11 cellular contexts compared by ENCODE assay signal in the genomic region with DNA sequence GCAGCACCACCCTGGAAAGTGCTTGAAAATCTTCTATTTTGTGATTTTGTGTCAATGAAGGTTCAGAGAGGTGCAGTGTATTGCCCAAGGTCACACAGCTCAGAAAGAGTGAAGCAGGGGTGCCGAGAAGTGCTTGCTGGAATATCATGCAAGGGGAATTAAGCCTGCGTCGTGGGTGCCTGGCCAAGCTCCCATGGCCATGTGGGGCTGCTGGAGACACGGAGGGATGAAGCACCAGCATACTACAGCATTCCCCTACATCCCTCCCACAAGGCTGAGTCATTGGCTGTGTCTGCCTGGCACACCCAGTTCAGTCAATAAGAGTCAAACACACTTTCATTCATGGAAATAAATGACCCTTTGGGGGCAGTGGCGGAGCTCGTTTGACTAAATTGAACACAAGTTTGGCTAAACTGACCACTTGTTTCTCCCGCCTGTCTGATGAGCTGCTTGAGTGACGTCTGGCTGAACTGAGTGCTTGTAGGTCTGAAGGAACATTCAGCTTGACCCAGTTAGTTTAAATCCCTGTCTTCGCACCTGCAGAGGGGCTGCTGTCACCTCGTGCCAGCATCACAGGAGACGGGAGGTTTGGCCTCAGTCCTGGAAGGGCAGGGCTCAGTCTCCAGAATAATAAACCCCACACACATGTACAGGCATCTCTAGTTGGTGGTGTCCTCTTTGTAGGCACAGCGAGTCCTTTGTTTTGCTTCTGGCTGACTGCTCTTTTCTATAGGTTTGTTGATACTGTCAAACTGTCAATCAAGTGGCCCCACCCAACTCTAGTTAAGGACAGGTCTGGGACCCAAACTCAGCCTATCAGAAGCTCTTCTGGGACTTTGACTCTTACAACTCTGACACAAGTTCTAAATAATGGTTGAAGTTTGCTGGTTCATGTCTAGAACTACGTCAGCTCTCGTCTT.
DNase-seq lines count a peak whose midpoint lies in the region; ATAC-seq and FAIRE-seq lines count a peak whose summit lies in the region.
"Had no signal": no experiment of that assay in that cellular context is flagged by ENCODE, and none has a peak within 500 bp of the region (broad histone marks: within the 10 kb centered on the region; RNA-seq: fewer than 3 reads in every experiment).

No MANE protein-coding gene starts in this region.

- no peaks in the 10 kb centered on the region for H3K27me3 ChIP-seq in adipocyte (replicated peaks; ENCODE audit: control insufficient read depth, insufficient read depth, low read length)
- H3K27me3 ChIP-seq: BE2C had no signal

- DNase-seq in SIG-M5 treated with dmso at 0.1 percent for 504 hours (lab: John Stamatoyannopoulos, UW; ENCODE audit: unreplicated experiment) (peak; percentile 14), SIG-M5 (lab: John Stamatoyannopoulos, UW) (no peak), adipocyte (ENCODE audit: low read depth) (peak; percentile 94), hepatic stellate cell (ENCODE audit: low spot score) (peak; percentile 90), urothelium cell line (ENCODE audit: low spot score) (peak; percentile 92), pons (ENCODE audit: low spot score) (no peak)
- DNase-seq in activated CD8-positive, alpha-beta memory T cell treated with anti-CD3 and anti-CD28 coated beads, Interleukin-2, amount 50 U/mL, for 4 hours: no peak
- DNase-seq: BE2C, WERI-Rb-1 had no signal

- peaks cover 34% of the 10 kb centered on the region for H3K4me1 ChIP-seq in adipocyte (ENCODE audit: control insufficient read depth, insufficient read depth, low read length)

- no peaks in the 10 kb centered on the region for H3K9me3 ChIP-seq in adipocyte (ENCODE audit: control insufficient read depth, low read length)
- H3K9me3 ChIP-seq: BE2C had no signal

- no peaks in the 10 kb centered on the region for H3K36me3 ChIP-seq in adipocyte (ENCODE audit: control insufficient read depth, insufficient read depth, low read length, severe bottlenecking)
- H3K36me3 ChIP-seq: BE2C, WERI-Rb-1 had no signal

- ATAC-seq in GM21786 (IDR thresholded peaks at IDR 0.05; ENCODE audit: unreplicated experiment): no peak

- no peak overlapping the region for H3K9ac ChIP-seq in adipocyte (ENCODE audit: low read length)
- H3K9ac ChIP-seq: KMS-11 had no signal

- H3K4me3 ChIP-seq in adipocyte (ENCODE audit: low read length): no peak overlapping the region

- FAIRE-seq in urothelium cell line (lab: Jason Lieb, UNC): peak; percentile 86

Comparison
In these comparisons a context has a peak if more than half of its experiments do, and no peak if none do; other contexts are left out.
1. DNase-seq: peak in SIG-M5 treated with dmso at 0.1 percent for 504 hours (single experiment), adipocyte (single experiment), hepatic stellate cell (single experiment) and urothelium cell line (single experiment); none in SIG-M5 (single experiment), activated CD8-positive, alpha-beta memory T cell treated with anti-CD3 and anti-CD28 coated beads, Interleukin-2, amount 50 U/mL, for 4 hours (single experiment) and pons (single experiment).